Comparison of ENCODE assay signal across 10 cellular contexts in the genomic region with DNA sequence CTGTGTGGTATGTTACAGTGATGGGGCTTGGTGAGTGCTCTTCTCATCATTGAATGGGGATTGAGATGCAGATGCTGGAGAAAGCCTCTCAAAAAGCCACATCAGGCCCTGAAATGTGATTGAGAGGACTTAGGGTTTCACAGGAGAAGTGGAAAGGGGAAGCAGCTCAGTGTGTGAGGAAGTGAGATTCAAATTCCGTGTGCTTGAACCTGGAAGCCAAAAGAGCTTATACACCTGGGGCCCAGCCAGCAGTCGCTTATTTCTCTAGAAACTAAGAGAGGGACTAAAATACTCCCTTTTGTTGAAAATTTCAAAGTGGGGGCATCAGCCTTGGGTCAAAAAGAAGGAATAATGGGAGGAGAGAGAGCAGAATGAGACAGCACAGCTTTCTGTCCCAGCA. TPM values are rescaled to one million over a fixed set of nuclear protein-coding genes. Genes with fewer than 3 reads are reported as not detected.
DNase-seq lines count a peak whose midpoint lies in the region; ATAC-seq and FAIRE-seq lines count a peak whose summit lies in the region.
"Had no signal": no experiment of that assay in that cellular context is flagged by ENCODE, and none has a peak within 500 bp of the region (broad histone marks: within the 10 kb centered on the region; RNA-seq: fewer than 3 reads in every experiment).

No MANE protein-coding gene starts in this region.

- FAIRE-seq in RCC 7860 (lab: Jason Lieb, UNC): no peak

- H3K4me3 Mint-ChIP-seq in T-cell: peak overlapping the region; percentile 74 to 78 (median 77)

- CTCF ChIA-PET in T-cell (lab: Charles Lee): interaction anchor here (0.6 to 2.7 kb wide), 8 partner anchors 16 to 450 kb away, joined by 3 to 12 read pairs (median 4); partner anchors contain the start of gene GZMH (in 1 of the 2)

- peaks cover 43 to 57% (median 51%) of the 10 kb centered on the region in 3 donors for H3K4me1 Mint-ChIP-seq in T-cell

- peaks cover 0 to 3% (median 0%) of the 10 kb centered on the region in 3 donors for H3K9me3 Mint-ChIP-seq in T-cell

- ATAC-seq in GM19035 (IDR thresholded peaks at IDR 0.05; ENCODE audit: unreplicated experiment): peak; percentile 41
- peak; percentile 56 for ATAC-seq in HG03060 (IDR thresholded peaks at IDR 0.05; ENCODE audit: low read depth, unreplicated experiment)
- no peak for ATAC-seq in T-cell (replicated peaks in 1 of 4)

- peak; percentile 53 for DNase-seq in Ammon's horn (ENCODE audit: low spot score)
- DNase-seq in T-cell: no peak
- DNase-seq in mesenteric fat pad (ENCODE audit: low spot score): no peak
- DNase-seq in anterior cingulate cortex (lab: John Stamatoyannopoulos, UW): no peak
- DNase-seq in AG08395 (ENCODE audit: low spot score): no peak
- DNase-seq in RCC 7860 (ENCODE audit: low spot score): no peak
- DNase-seq: BE2C, sigmoid colon had no signal

- POLR2A ChIA-PET in T-cell (lab: Charles Lee): interaction anchor here in 1 of 2 donors (0.5 to 1.1 kb wide), 2 partner anchors 38 to 64 kb away, joined by 3 to 4 read pairs; partner anchors contain the start of gene GZMH

- H3K27me3 Mint-ChIP-seq in T-cell: no peaks in the 10 kb centered on the region

- no peaks in the 10 kb centered on the region for H3K36me3 Mint-ChIP-seq in T-cell

- peak overlapping the region; percentile 94 to 97 for H3K27ac Mint-ChIP-seq in T-cell

RNA-seq across cellular contexts. Expression of gene GZMB, which starts 39.1 kb away (rescaled TPM):
- total RNA-seq in T-cell (10 to 100 TPM in 3 of 5 donors, 1 to 10 TPM in 2; 3.5 to 66.2 (median 12.6) TPM), mesenteric fat pad (2.0 TPM)

Comparison
In these comparisons a context has a peak if more than half of its experiments do, and no peak if none do; other contexts are left out.
1. ATAC-seq: peak in GM19035 (single experiment) and HG03060 (single experiment); none in T-cell (0 of 4).